Comparison of ENCODE assay signal across 8 cellular contexts in the genomic region with DNA sequence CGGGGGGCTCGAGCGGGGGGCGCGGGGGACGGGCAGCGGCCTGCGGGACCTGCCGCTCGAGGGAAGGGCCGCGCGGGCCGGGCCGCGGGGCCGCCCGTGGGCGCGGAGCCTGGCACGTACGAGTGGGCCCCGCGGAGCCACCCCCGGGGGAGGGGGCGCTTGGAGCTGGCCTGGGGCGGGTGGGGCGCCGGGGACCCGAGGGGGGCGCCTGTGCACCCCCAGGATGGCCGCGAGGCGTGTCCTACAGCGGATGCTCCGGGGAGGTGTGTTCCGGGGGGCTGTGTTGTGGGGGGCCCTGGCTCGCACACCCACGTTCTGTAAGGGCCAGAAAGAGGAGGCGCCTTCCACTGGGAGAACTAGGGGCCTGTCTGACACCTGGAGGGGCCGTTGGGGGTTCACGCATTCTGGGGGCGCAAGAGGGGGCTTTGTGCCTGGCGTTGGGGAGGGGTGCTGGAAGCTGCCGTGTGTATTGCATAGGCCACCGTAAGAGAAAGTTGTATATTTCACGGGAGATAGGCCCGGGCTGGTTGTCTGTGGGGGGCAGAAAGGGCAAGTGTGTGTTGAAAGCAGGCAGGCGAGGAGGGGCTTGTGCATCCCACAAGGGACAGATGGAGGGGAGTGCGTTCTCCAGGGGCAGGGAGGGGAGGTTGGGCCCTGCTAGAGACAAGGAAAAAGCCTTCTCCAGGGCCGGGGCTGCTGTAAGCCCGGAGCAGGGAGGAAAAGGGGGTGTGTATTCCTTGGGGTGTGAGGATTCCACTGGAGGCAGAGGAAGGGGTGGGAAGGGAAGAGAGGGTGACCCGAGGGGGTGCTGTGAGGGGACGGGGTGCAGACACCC. TPM values are rescaled to one million over a fixed set of nuclear protein-coding genes. Genes with fewer than 3 reads are reported as not detected.
DNase-seq lines count a peak whose midpoint lies in the region; ATAC-seq and TF ChIP-seq lines count a peak whose summit lies in the region.

No MANE protein-coding gene starts in this region.

- peaks cover 20% of the 10 kb centered on the region for H3K4me1 ChIP-seq in suprapubic skin

- no peaks in the 10 kb centered on the region for H3K36me3 Mint-ChIP-seq in activated T-helper 1 cell treated with anti-CD3 and anti-CD28 coated beads, Interleukin-12 subunit alpha, Interleukin-12 subunit beta, Interleukin-2, Interleukin-4 antibody, amounts not matched to agents 30 ng/mL and 10 ng/mL and 1 ng/mL, durations not matched to agents 14 hours and 24 hours and 36 hours (ENCODE audit: low read depth)
- no peaks in the 10 kb centered on the region for H3K36me3 Mint-ChIP-seq in immature natural killer cell

- 3% methylated on average over 15 of the region's 54 CpGs for WGBS in suprapubic skin

- no peak for TF ChIP-seq EP300 in suprapubic skin (IDR thresholded peaks at IDR 0.05)

- H3K9me3 Mint-ChIP-seq in activated T-helper 1 cell treated with anti-CD3 and anti-CD28 coated beads, Interleukin-12 subunit alpha, Interleukin-12 subunit beta, Interleukin-2, Interleukin-4 antibody, amounts not matched to agents 30 ng/mL and 10 ng/mL and 1 ng/mL, durations not matched to agents 14 hours and 24 hours and 36 hours, result peaks cover under 1% of the 10 kb centered on the region
- peaks cover 0 to 2% (median under 1%) of the 10 kb centered on the region in 6 donors for H3K9me3 Mint-ChIP-seq in immature natural killer cell

- TF ChIP-seq CTCF in suprapubic skin (IDR thresholded peaks at IDR 0.05), result no peak

- H3K27ac ChIP-seq in suprapubic skin, result no peak overlapping the region

- H3K27me3 ChIP-seq in suprapubic skin, result no peaks in the 10 kb centered on the region

- peaks cover 32% of the 10 kb centered on the region for H3K27me3 Mint-ChIP-seq in activated T-helper 1 cell treated with anti-CD3 and anti-CD28 coated beads, Interleukin-12 subunit alpha, Interleukin-12 subunit beta, Interleukin-2, Interleukin-4 antibody, amounts not matched to agents 30 ng/mL and 10 ng/mL and 1 ng/mL, durations not matched to agents 14 hours and 24 hours and 36 hours (ENCODE audit: insufficient read depth)
- peaks cover 11 to 28% (median 22%) of the 10 kb centered on the region in 3 donors for H3K27me3 Mint-ChIP-seq in immature natural killer cell (ENCODE audit: low read depth in 3 of 3)

- ATAC-seq in HG03066 (IDR thresholded peaks at IDR 0.05; ENCODE audit: low read depth, unreplicated experiment) (peak; percentile 20), HG03571 (IDR thresholded peaks at IDR 0.05; ENCODE audit: unreplicated experiment) (no peak)

- H3K27ac Mint-ChIP-seq in activated T-helper 1 cell treated with anti-CD3 and anti-CD28 coated beads, Interleukin-12 subunit alpha, Interleukin-12 subunit beta, Interleukin-2, Interleukin-4 antibody, amounts not matched to agents 30 ng/mL and 10 ng/mL and 1 ng/mL, durations not matched to agents 14 hours and 24 hours and 36 hours, result no peak overlapping the region
- H3K27ac Mint-ChIP-seq in immature natural killer cell, result peak overlapping the region in 1 of 6 donors; percentile 11

- DNase-seq in NCI-H1417 (lab: John Stamatoyannopoulos, UW), result peak in 2 of 3 experiments; percentile 52 to 65
- no peak for DNase-seq in NCI-H1417 treated with DMSO at 0.1 percent for 48 hours (lab: John Stamatoyannopoulos, UW)
- DNase-seq in activated T-helper 1 cell treated with anti-CD3 and anti-CD28 coated beads, Interleukin-12 subunit alpha, Interleukin-12 subunit beta, Interleukin-2, Interleukin-4 antibody, amounts not matched to agents 30 ng/mL and 10 ng/mL and 1 ng/mL, durations not matched to agents 14 hours and 24 hours and 36 hours (ENCODE audit: low spot score), result no peak
- no peak for DNase-seq in immature natural killer cell
- no peak for DNase-seq in suprapubic skin (ENCODE audit: low spot score in 2 of 2)
- no peak for DNase-seq in globus pallidus (ENCODE audit: low spot score)

- intact Hi-C loops in activated T-helper 1 cell treated with anti-CD3 and anti-CD28 coated beads, Interleukin-12 subunit alpha, Interleukin-12 subunit beta, Interleukin-2, Interleukin-4 antibody, amounts not matched to agents 30 ng/mL and 10 ng/mL and 1 ng/mL, durations not matched to agents 14 hours and 24 hours and 36 hours (cut with micrococcal nuclease), result no loop called here

- H3K36me3 ChIP-seq in suprapubic skin, result no peaks in the 10 kb centered on the region

- peak overlapping the region; percentile 74 for H3K4me3 Mint-ChIP-seq in activated T-helper 1 cell treated with anti-CD3 and anti-CD28 coated beads, Interleukin-12 subunit alpha, Interleukin-12 subunit beta, Interleukin-2, Interleukin-4 antibody, amounts not matched to agents 30 ng/mL and 10 ng/mL and 1 ng/mL, durations not matched to agents 14 hours and 24 hours and 36 hours
- peak overlapping the region; percentile 65 to 83 (median 68) for H3K4me3 Mint-ChIP-seq in immature natural killer cell

- peak overlapping the region; percentile 75 for H3K4me3 ChIP-seq in suprapubic skin

- no peaks in the 10 kb centered on the region for H3K9me3 ChIP-seq in suprapubic skin

- peaks cover 7% of the 10 kb centered on the region for H3K4me1 Mint-ChIP-seq in activated T-helper 1 cell treated with anti-CD3 and anti-CD28 coated beads, Interleukin-12 subunit alpha, Interleukin-12 subunit beta, Interleukin-2, Interleukin-4 antibody, amounts not matched to agents 30 ng/mL and 10 ng/mL and 1 ng/mL, durations not matched to agents 14 hours and 24 hours and 36 hours (ENCODE audit: low read depth)
- H3K4me1 Mint-ChIP-seq in immature natural killer cell, result peaks cover 6 to 11% of the 10 kb centered on the region in 2 donors

- no peak for TF ChIP-seq POLR2A in suprapubic skin (IDR thresholded peaks at IDR 0.05)

RNA-seq across cellular contexts. Expression of a gene that starts 0.7 kb away (rescaled TPM):
- total RNA-seq in activated T-helper 1 cell treated with anti-CD3 and anti-CD28 coated beads, Interleukin-12 subunit alpha, Interleukin-12 subunit beta, Interleukin-2, Interleukin-4 antibody, amounts not matched to agents 30 ng/mL and 10 ng/mL and 1 ng/mL, durations not matched to agents 14 hours and 24 hours and 36 hours, result 0.18 and 0.34 TPM in 2 replicates
- under 1 TPM in 1 of 3 donors, not detected in 2; 0.39 TPM for polyA plus RNA-seq in immature natural killer cell
- 1 to 10 TPM; 1.9 to 3.5 (median 2.1) TPM for total RNA-seq in suprapubic skin

RNA-seq across cellular contexts. Expression of a gene that starts 14.9 kb away (rescaled TPM):
- 11.2 and 11.6 TPM in 2 replicates for total RNA-seq in activated T-helper 1 cell treated with anti-CD3 and anti-CD28 coated beads, Interleukin-12 subunit alpha, Interleukin-12 subunit beta, Interleukin-2, Interleukin-4 antibody, amounts not matched to agents 30 ng/mL and 10 ng/mL and 1 ng/mL, durations not matched to agents 14 hours and 24 hours and 36 hours
- 1 to 10 TPM; 3.3 to 8.8 (median 7.3) TPM for polyA plus RNA-seq in immature natural killer cell
- total RNA-seq in suprapubic skin, result 1 to 10 TPM; 4.4 to 4.9 (median 4.8) TPM

RNA-seq across cellular contexts. Expression of a gene that starts 15.1 kb away (rescaled TPM):
- 128 and 138 TPM in 2 replicates for total RNA-seq in activated T-helper 1 cell treated with anti-CD3 and anti-CD28 coated beads, Interleukin-12 subunit alpha, Interleukin-12 subunit beta, Interleukin-2, Interleukin-4 antibody, amounts not matched to agents 30 ng/mL and 10 ng/mL and 1 ng/mL, durations not matched to agents 14 hours and 24 hours and 36 hours
- polyA plus RNA-seq in immature natural killer cell, result 100 to 1,000 TPM; 121 to 208 (median 122) TPM
- total RNA-seq in suprapubic skin, result 10 to 100 TPM; 48.1 to 65.8 (median 53.8) TPM

RNA-seq across cellular contexts. Expression of a gene that starts 44.0 kb away (rescaled TPM):
- total RNA-seq in activated T-helper 1 cell treated with anti-CD3 and anti-CD28 coated beads, Interleukin-12 subunit alpha, Interleukin-12 subunit beta, Interleukin-2, Interleukin-4 antibody, amounts not matched to agents 30 ng/mL and 10 ng/mL and 1 ng/mL, durations not matched to agents 14 hours and 24 hours and 36 hours, result not detected in 2 replicates
- polyA plus RNA-seq in immature natural killer cell, result not detected
- total RNA-seq in suprapubic skin, result 1 to 10 TPM; 1.9 to 9.3 (median 2.7) TPM

RNA-seq across cellular contexts. Expression of a gene that starts 51.1 kb away (rescaled TPM):
- 24.9 and 26.7 TPM in 2 replicates for total RNA-seq in activated T-helper 1 cell treated with anti-CD3 and anti-CD28 coated beads, Interleukin-12 subunit alpha, Interleukin-12 subunit beta, Interleukin-2, Interleukin-4 antibody, amounts not matched to agents 30 ng/mL and 10 ng/mL and 1 ng/mL, durations not matched to agents 14 hours and 24 hours and 36 hours
- 1 to 10 TPM; 2.1 to 5.3 (median 4.0) TPM for polyA plus RNA-seq in immature natural killer cell
- total RNA-seq in suprapubic skin, result 1 to 10 TPM; 3.3 to 6.0 (median 4.3) TPM

Comparison
In these comparisons a context has a peak if more than half of its experiments do, and no peak if none do; other contexts are left out.
1. DNase-seq: peak in NCI-H1417 (2 of 3); none in NCI-H1417 treated with DMSO at 0.1 percent for 48 hours (single experiment), activated T-helper 1 cell treated with anti-CD3 and anti-CD28 coated beads, Interleukin-12 subunit alpha, Interleukin-12 subunit beta, Interleukin-2, Interleukin-4 antibody, amounts not matched to agents 30 ng/mL and 10 ng/mL and 1 ng/mL, durations not matched to agents 14 hours and 24 hours and 36 hours (single experiment), immature natural killer cell (0 of 3), suprapubic skin (0 of 2) and globus pallidus (single experiment).